ENCODE assay signal across 19 cellular contexts in genomic region chr9:13993482-13994267, GRCh38.
DNase-seq lines count a peak whose midpoint lies in the region; ATAC-seq and TF ChIP-seq lines count a peak whose summit lies in the region.
"Had no signal": no experiment of that assay in that cellular context is flagged by ENCODE, and none has a peak within 500 bp of the region (broad histone marks: within the 10 kb centered on the region; RNA-seq: fewer than 3 reads in every experiment).

No MANE protein-coding gene starts in this region.

- no peaks in the 10 kb centered on the region for H4K20me1 ChIP-seq in neural progenitor cell (ENCODE audit: low read depth)

- H3K4me1 Mint-ChIP-seq in neural progenitor cell = peaks cover 18% of the 10 kb centered on the region
- peaks cover 4% of the 10 kb centered on the region for H3K4me1 Mint-ChIP-seq in endothelial cell (ENCODE audit: unreplicated experiment)
- H3K4me1 Mint-ChIP-seq: activated naive CD8-positive, alpha-beta T cell treated with anti-CD3 and anti-CD28 coated beads, Interleukin-2, amount 10 ng/mL, durations not matched to agents 7 days and 5 days had no signal

- H3K27me3 ChIP-seq in ascending aorta (no peaks in the 10 kb centered on the region), neural progenitor cell (no peaks in the 10 kb centered on the region)
- H3K27me3 ChIP-seq: breast epithelium, right lobe of liver, SJSA1 had no signal

- H3K36me3 Mint-ChIP-seq in neural progenitor cell (no peaks in the 10 kb centered on the region), endothelial cell (ENCODE audit: low read depth, unreplicated experiment) (no peaks in the 10 kb centered on the region)
- H3K36me3 Mint-ChIP-seq: activated naive CD8-positive, alpha-beta T cell treated with anti-CD3 and anti-CD28 coated beads, Interleukin-2, amount 10 ng/mL, durations not matched to agents 7 days and 5 days had no signal

- no peaks in the 10 kb centered on the region for H3K36me3 ChIP-seq in ascending aorta
- H3K36me3 ChIP-seq in neural progenitor cell = no peaks in the 10 kb centered on the region
- H3K36me3 ChIP-seq: breast epithelium, right lobe of liver, SJSA1 had no signal

- H3K27ac Mint-ChIP-seq in neural progenitor cell (peak overlapping the region; percentile 58), endothelial cell (ENCODE audit: unreplicated experiment) (no peak overlapping the region)
- H3K27ac Mint-ChIP-seq: activated naive CD8-positive, alpha-beta T cell treated with anti-CD3 and anti-CD28 coated beads, Interleukin-2, amount 10 ng/mL, durations not matched to agents 7 days and 5 days; CD4-positive, alpha-beta T cell; stimulated activated naive CD8-positive, alpha-beta T cell treated with anti-CD3 and anti-CD28 coated beads, Interleukin-15, Interleukin-2, amounts not matched to agents 100 ng/mL and 50 ng/mL, for 24 hours; T-helper 2 cell treated with Interferon-gamma antibody and Interleukin-4, amounts not matched to agents 5 μg/mL and 100 μg/mL, for 36 hours had no signal

- no peak for ATAC-seq in HG03095 (IDR thresholded peaks at IDR 0.05; ENCODE audit: unreplicated experiment)
- no peak for ATAC-seq in GM19395 (IDR thresholded peaks at IDR 0.05; ENCODE audit: unreplicated experiment)
- no peak for ATAC-seq in HG02970 (IDR thresholded peaks at IDR 0.05; ENCODE audit: low FRiP score, unreplicated experiment)
- ATAC-seq: PC-3, right lobe of liver had no signal

- no peak overlapping the region for H3K9ac ChIP-seq in neural progenitor cell

- H3K4me3 Mint-ChIP-seq in neural progenitor cell (no peak overlapping the region), endothelial cell (ENCODE audit: unreplicated experiment) (no peak overlapping the region)
- H3K4me3 Mint-ChIP-seq: activated naive CD8-positive, alpha-beta T cell treated with anti-CD3 and anti-CD28 coated beads, Interleukin-2, amount 10 ng/mL, durations not matched to agents 7 days and 5 days; CD4-positive, alpha-beta T cell; stimulated activated naive CD8-positive, alpha-beta T cell treated with anti-CD3 and anti-CD28 coated beads, Interleukin-15, Interleukin-2, amounts not matched to agents 100 ng/mL and 50 ng/mL, for 24 hours; T-helper 2 cell treated with Interferon-gamma antibody and Interleukin-4, amounts not matched to agents 5 μg/mL and 100 μg/mL, for 36 hours had no signal

- H3K27me3 Mint-ChIP-seq in neural progenitor cell (ENCODE audit: insufficient read depth, low read depth) = peaks cover 3% of the 10 kb centered on the region
- H3K27me3 Mint-ChIP-seq in endothelial cell (ENCODE audit: unreplicated experiment) = peaks cover 1% of the 10 kb centered on the region
- H3K27me3 Mint-ChIP-seq: activated naive CD8-positive, alpha-beta T cell treated with anti-CD3 and anti-CD28 coated beads, Interleukin-2, amount 10 ng/mL, durations not matched to agents 7 days and 5 days; CD4-positive, alpha-beta T cell; stimulated activated naive CD8-positive, alpha-beta T cell treated with anti-CD3 and anti-CD28 coated beads, Interleukin-15, Interleukin-2, amounts not matched to agents 100 ng/mL and 50 ng/mL, for 24 hours had no signal

- H3K4me3 ChIP-seq in ascending aorta (no peak overlapping the region), neural progenitor cell (no peak overlapping the region)
- H3K4me3 ChIP-seq: breast epithelium, right lobe of liver, SJSA1 had no signal

- no peak for TF ChIP-seq CTCF in ascending aorta (IDR thresholded peaks at IDR 0.05)
- TF ChIP-seq CTCF in neural progenitor cell (IDR thresholded peaks at IDR 0.05) = no peak
- no peak for TF ChIP-seq CTCF in endothelial cell (IDR thresholded peaks at IDR 0.05; ENCODE audit: unreplicated experiment)

- no peak overlapping the region for H3K4me2 ChIP-seq in neural progenitor cell

- H3K27ac ChIP-seq in ascending aorta (peak overlapping the region; percentile 50 to 64), neural progenitor cell (no peak overlapping the region)
- H3K27ac ChIP-seq: right lobe of liver, SJSA1 had no signal

- no peaks in the 10 kb centered on the region for H3K79me2 ChIP-seq in neural progenitor cell (ENCODE audit: low read depth)

- H3K9me3 Mint-ChIP-seq in neural progenitor cell = peaks cover 14% of the 10 kb centered on the region
- peaks cover 4% of the 10 kb centered on the region for H3K9me3 Mint-ChIP-seq in endothelial cell (ENCODE audit: unreplicated experiment)

- no peaks in the 10 kb centered on the region for H3K9me3 ChIP-seq in ascending aorta
- no peaks in the 10 kb centered on the region for H3K9me3 ChIP-seq in neural progenitor cell (ENCODE audit: low read depth)
- H3K9me3 ChIP-seq: breast epithelium, right lobe of liver, SJSA1 had no signal

- no peaks in the 10 kb centered on the region for H3F3A ChIP-seq in neural progenitor cell (ENCODE audit: low read depth)

- peaks cover 0 to 2% of the 10 kb centered on the region in 2 donors for H3K4me1 ChIP-seq in ascending aorta
- H3K4me1 ChIP-seq in neural progenitor cell = peaks cover 8% of the 10 kb centered on the region
- H3K4me1 ChIP-seq: breast epithelium, right lobe of liver, SJSA1 had no signal

- intact Hi-C loops in ascending aorta (cut with DNase I) = no loop called here

- H2AFZ ChIP-seq in neural progenitor cell (replicated peaks) = no peak overlapping the region

- DNase-seq in DMS153 (lab: John Stamatoyannopoulos, UW) = peak; percentile 54
- peak; percentile 48 for DNase-seq in NCI-H146 (lab: John Stamatoyannopoulos, UW)
- no peak for DNase-seq in ascending aorta (ENCODE audit: low spot score in 2 of 2)
- peak; percentile 5 for DNase-seq in neural progenitor cell (ENCODE audit: low spot score)
- no peak for DNase-seq in endothelial cell (ENCODE audit: low spot score)
- DNase-seq: activated CD4-positive, CD25-positive, alpha-beta regulatory T cell; activated naive CD8-positive, alpha-beta T cell treated with anti-CD3 and anti-CD28 coated beads, Interleukin-2, amount 10 ng/mL, durations not matched to agents 7 days and 5 days; CD4-positive, alpha-beta T cell; dermis blood vessel endothelial cell; PC-3; right lobe of liver; stimulated activated CD4-positive, alpha-beta T cell treated with anti-CD3 and anti-CD28 coated beads, Interleukin-2, amount 100 ng/mL, for 24 hours had no signal

Comparison
In these comparisons a context has a peak if more than half of its experiments do, and no peak if none do; other contexts are left out.
1. DNase-seq: peak in DMS153 (single experiment), NCI-H146 (single experiment) and neural progenitor cell (single experiment); none in ascending aorta (0 of 2) and endothelial cell (single experiment).